In the genomic region with DNA sequence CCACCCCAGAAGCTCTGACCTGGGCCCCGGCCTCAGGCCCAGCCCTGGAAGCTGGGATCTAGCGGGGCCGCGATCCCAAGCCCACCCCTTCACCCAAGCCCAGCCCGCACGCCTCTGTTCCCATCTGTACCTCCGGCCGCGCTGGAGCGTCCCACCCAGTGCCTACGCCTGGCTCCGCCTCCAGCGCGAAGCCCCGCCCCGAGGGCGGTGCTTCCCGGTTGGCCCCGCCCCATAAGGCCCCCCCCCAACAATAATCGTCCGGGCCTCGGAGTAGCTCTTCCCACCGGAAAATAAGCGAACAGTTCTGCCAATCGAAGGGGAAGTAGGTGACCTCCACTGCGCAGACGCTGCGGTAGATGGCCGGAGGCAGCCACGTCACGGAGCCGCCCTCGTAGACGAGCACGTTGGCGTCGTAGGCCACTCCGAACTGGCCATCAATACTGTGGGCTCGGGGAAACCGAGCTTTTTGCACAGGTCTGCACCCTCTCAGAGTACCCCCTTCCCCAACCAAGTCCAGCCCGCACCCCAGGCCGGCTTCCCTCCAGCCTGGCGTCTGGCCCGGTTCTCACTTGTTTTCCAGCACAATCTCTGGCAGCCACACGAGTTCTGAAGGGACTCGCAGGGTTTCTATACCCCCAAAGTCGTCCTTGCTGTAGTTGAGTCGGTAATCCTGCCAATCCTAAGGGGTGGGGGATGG, we compare ENCODE assay signal across 8 cellular contexts. TPM values are rescaled to one million over a fixed set of nuclear protein-coding genes. Genes with fewer than 3 reads are reported as not detected.
DNase-seq lines count a peak whose midpoint lies in the region; ATAC-seq and TF ChIP-seq lines count a peak whose summit lies in the region.
"Had no signal": no experiment of that assay in that cellular context is flagged by ENCODE, and none has a peak within 500 bp of the region (broad histone marks: within the 10 kb centered on the region; RNA-seq: fewer than 3 reads in every experiment).

No MANE protein-coding gene starts in this region.

- no peaks in the 10 kb centered on the region for H3K27me3 Mint-ChIP-seq in activated naive CD8-positive, alpha-beta T cell
- no peaks in the 10 kb centered on the region for H3K27me3 Mint-ChIP-seq in stimulated activated naive CD8-positive, alpha-beta T cell treated with anti-CD3 and anti-CD28 coated beads, Interleukin-15, amount 100 ng/mL, for 72 hours

- no peaks in the 10 kb centered on the region for H3K9me3 ChIP-seq in BE2C

- H3K4me3 ChIP-seq in H7 (ENCODE audit: insufficient read depth, low read depth, low read length), result peak overlapping the region; percentile 19; the same call in 1 of the 2 replicates
- H3K4me3 ChIP-seq in BE2C (ENCODE audit: low read depth, low read length), result no peak overlapping the region

- no peaks in the 10 kb centered on the region for H3K4me1 ChIP-seq in BE2C

- peak overlapping the region; percentile 93 for H3K4me3 Mint-ChIP-seq in activated naive CD8-positive, alpha-beta T cell
- H3K4me3 Mint-ChIP-seq in stimulated activated naive CD8-positive, alpha-beta T cell treated with anti-CD3 and anti-CD28 coated beads, Interleukin-15, amount 100 ng/mL, for 72 hours, result peak overlapping the region; percentile 91 to 97

- no peak for ATAC-seq in left lobe of liver
- ATAC-seq in stimulated activated naive CD8-positive, alpha-beta T cell treated with anti-CD3 and anti-CD28 coated beads, Interleukin-15, amount 100 ng/mL, for 72 hours, result no peak
- ATAC-seq in GM19324 (IDR thresholded peaks at IDR 0.05; ENCODE audit: low FRiP score, unreplicated experiment), result no peak

- H3K36me3 ChIP-seq in H7 (replicated peaks; ENCODE audit: control insufficient read depth, insufficient read depth, low read length) (0 out of 2 replicates have a peak, but pooled peaks cover under 1% of the 10 kb centered on the region), BE2C (no peaks in the 10 kb centered on the region)

- TF ChIP-seq CTCF in BE2C (IDR thresholded peaks at IDR 0.05; ENCODE audit: low read depth, low read length), result no peak

- H3K27me3 ChIP-seq in H7 (ENCODE audit: control insufficient read depth, insufficient read depth, low read length) (peaks cover 22% of the 10 kb centered on the region; the same call in 1 of the 2 replicates), BE2C (no peaks in the 10 kb centered on the region)

- DNase-seq in H7 (peak; percentile 87), left lobe of liver (ENCODE audit: low spot score) (peak; percentile 60), BE2C (no peak), SKM-1 (lab: John Stamatoyannopoulos, UW; ENCODE audit: unreplicated experiment) (no peak)
- no peak for DNase-seq in stimulated activated naive CD8-positive, alpha-beta T cell treated with anti-CD3 and anti-CD28 coated beads, Interleukin-15, amount 100 ng/mL, for 72 hours
- DNase-seq: NCI-H187 treated with DMSO at 0.1 percent for 48 hours had no signal

- no peaks in the 10 kb centered on the region for H3K36me3 Mint-ChIP-seq in activated naive CD8-positive, alpha-beta T cell

- H3K9me3 Mint-ChIP-seq in activated naive CD8-positive, alpha-beta T cell (ENCODE audit: low read depth), result no peaks in the 10 kb centered on the region
- no peaks in the 10 kb centered on the region for H3K9me3 Mint-ChIP-seq in stimulated activated naive CD8-positive, alpha-beta T cell treated with anti-CD3 and anti-CD28 coated beads, Interleukin-15, amount 100 ng/mL, for 72 hours

- H3K27ac Mint-ChIP-seq in activated naive CD8-positive, alpha-beta T cell, result peak overlapping the region; percentile 10
- peak overlapping the region in 1 of 2 donors; percentile 48 for H3K27ac Mint-ChIP-seq in stimulated activated naive CD8-positive, alpha-beta T cell treated with anti-CD3 and anti-CD28 coated beads, Interleukin-15, amount 100 ng/mL, for 72 hours

- H3K4me1 Mint-ChIP-seq in activated naive CD8-positive, alpha-beta T cell (ENCODE audit: low read depth), result peaks cover 36% of the 10 kb centered on the region
- H3K4me1 Mint-ChIP-seq in stimulated activated naive CD8-positive, alpha-beta T cell treated with anti-CD3 and anti-CD28 coated beads, Interleukin-15, amount 100 ng/mL, for 72 hours, result peaks cover 55% of the 10 kb centered on the region

RNA-seq across cellular contexts. Expression of a gene that starts 1.1 kb away (rescaled TPM):
- total RNA-seq in H7 (2014; rRNA removed; shearing (Covaris generic)), result 0.67 and 0.69 TPM in 2 replicates
- 3.1 TPM for total RNA-seq in left lobe of liver
- polyA plus RNA-seq in BE2C (2012; ENCODE audit: insufficient read depth, insufficient read length, low read depth), result not detected

RNA-seq across cellular contexts. Expression of a gene that starts 2.5 kb away (rescaled TPM):
- 7.6 and 7.8 TPM in 2 replicates for total RNA-seq in H7 (2014; rRNA removed; shearing (Covaris generic))
- total RNA-seq in left lobe of liver, result 4.1 TPM
- polyA plus RNA-seq in BE2C (2012; ENCODE audit: insufficient read depth, insufficient read length, low read depth), result 0.52 TPM

RNA-seq across cellular contexts. Expression of a gene that starts 30.3 kb away (rescaled TPM):
- not detected in 2 replicates for total RNA-seq in H7 (2014; rRNA removed; shearing (Covaris generic))
- total RNA-seq in left lobe of liver, result not detected
- 0.68 TPM for polyA plus RNA-seq in BE2C (2012; ENCODE audit: insufficient read depth, insufficient read length, low read depth)

RNA-seq across cellular contexts. Expression of a gene that starts 38.0 kb away (rescaled TPM):
- total RNA-seq in H7 (2014; rRNA removed; shearing (Covaris generic)), result 143 and 169 TPM in 2 replicates
- 44.7 TPM for total RNA-seq in left lobe of liver
- polyA plus RNA-seq in BE2C (2012; ENCODE audit: insufficient read depth, insufficient read length, low read depth), result 80.7 TPM

RNA-seq across cellular contexts. Expression of a gene that starts 38.3 kb away (rescaled TPM):
- 67.0 and 87.6 TPM in 2 replicates for total RNA-seq in H7 (2014; rRNA removed; shearing (Covaris generic))
- total RNA-seq in left lobe of liver, result 78.9 TPM
- polyA plus RNA-seq in BE2C (2012; ENCODE audit: insufficient read depth, insufficient read length, low read depth), result 87.9 TPM

Comparison
In these comparisons a context has a peak if more than half of its experiments do, and no peak if none do; other contexts are left out.
1. DNase-seq: peak in H7 (single experiment) and left lobe of liver (single experiment); none in stimulated activated naive CD8-positive, alpha-beta T cell treated with anti-CD3 and anti-CD28 coated beads, Interleukin-15, amount 100 ng/mL, for 72 hours (0 of 2), BE2C (single experiment) and SKM-1 (single experiment).